18 cellular contexts compared by ENCODE assay signal in genomic region chr12:91273542-91273941, GRCh38.
DNase-seq lines count a peak whose midpoint lies in the region; ATAC-seq, FAIRE-seq and TF ChIP-seq lines count a peak whose summit lies in the region.
"Had no signal": no experiment of that assay in that cellular context is flagged by ENCODE, and none has a peak within 500 bp of the region (broad histone marks: within the 10 kb centered on the region; RNA-seq: fewer than 3 reads in every experiment).

No MANE protein-coding gene starts in this region.

- H3K4me1 ChIP-seq in breast epithelium (no peaks in the 10 kb centered on the region), right cardiac atrium (ENCODE audit: control insufficient read depth, insufficient read depth, low read length) (peaks cover 1% of the 10 kb centered on the region), pancreas (peaks cover 11 to 29% (median 19%) of the 10 kb centered on the region in 3 donors)
- H3K4me1 ChIP-seq: BLaER1 treated with 17β-estradiol and CSF1 and Interleukin-3, amounts not matched to agents 10 nM and 100 nM had no signal

- H3K27ac ChIP-seq in breast epithelium: peak overlapping the region; percentile 63 to 64
- H3K27ac ChIP-seq in right cardiac atrium (ENCODE audit: low read length): peak overlapping the region; percentile 52
- peak overlapping the region in 2 of 4 donors; percentile 55 to 70 for H3K27ac ChIP-seq in pancreas
- H3K27ac ChIP-seq: 22Rv1; BLaER1 treated with 17β-estradiol and CSF1 and Interleukin-3, amounts not matched to agents 10 nM and 100 nM; GM23248; neutrophil had no signal

- H3K9me3 ChIP-seq in breast epithelium (no peaks in the 10 kb centered on the region), right cardiac atrium (ENCODE audit: control insufficient read depth, low read length) (no peaks in the 10 kb centered on the region), pancreas (no peaks in the 10 kb centered on the region)
- H3K9me3 ChIP-seq: BLaER1 treated with 17β-estradiol and CSF1 and Interleukin-3, amounts not matched to agents 10 nM and 100 nM; neutrophil; SK-N-SH had no signal

- POLR2A ChIA-PET in MCF 10A (lab: Yijun Ruan, JAX): no interaction called here

- no peaks in the 10 kb centered on the region for H3K36me3 Mint-ChIP-seq in MCF 10A (ENCODE audit: insufficient read depth, unreplicated experiment)

- DNase-seq in breast epithelium (ENCODE audit: low spot score in 2 of 2) (no peak), MCF 10A (ENCODE audit: unreplicated experiment) (no peak), right cardiac atrium (no peak), pancreas (peak in 1 of 6 donors; percentile 37), RPMI8226 (no peak), NCI-H510A treated with DMSO at 0.1 percent for 48 hours (lab: John Stamatoyannopoulos, UW) (no peak)
- DNase-seq: activated CD8-positive, alpha-beta T cell treated with anti-CD3 and anti-CD28 coated beads, Interleukin-2, amount 10 ng/mL, durations not matched to agents 7 days and 5 days; GM23248; hippocampal formation; NCI-H1105 treated with DMSO at 0.1 percent for 48 hours; NCI-H446; SK-N-SH had no signal

- no peaks in the 10 kb centered on the region for H3K9me3 Mint-ChIP-seq in MCF 10A (ENCODE audit: unreplicated experiment)

- intact Hi-C loops in breast epithelium (cut with DNase I; ENCODE audit: low total_unique reads) (no loop called here), MCF 10A (cut with micrococcal nuclease) (no loop called here), right cardiac atrium (cut with DNase I) (no loop called here), pancreas (cut with DNase I) (no loop called here)

- H3K27ac Mint-ChIP-seq in MCF 10A (ENCODE audit: low read depth, unreplicated experiment): no peak overlapping the region
- H3K27ac Mint-ChIP-seq: activated CD8-positive, alpha-beta T cell treated with anti-CD3 and anti-CD28 coated beads, Interleukin-2, amount 10 ng/mL, durations not matched to agents 7 days and 5 days had no signal

- H3K36me3 ChIP-seq in breast epithelium (no peaks in the 10 kb centered on the region), pancreas (no peaks in the 10 kb centered on the region)
- H3K36me3 ChIP-seq: BLaER1 treated with 17β-estradiol and CSF1 and Interleukin-3, amounts not matched to agents 10 nM and 100 nM; neutrophil had no signal

- TF ChIP-seq CTCF in breast epithelium (IDR thresholded peaks at IDR 0.05) (no peak), MCF 10A (IDR thresholded peaks at IDR 0.05; ENCODE audit: unreplicated experiment) (no peak), pancreas (IDR thresholded peaks at IDR 0.05) (no peak)

- H3K4me1 Mint-ChIP-seq in MCF 10A (ENCODE audit: insufficient read depth, unreplicated experiment): no peaks in the 10 kb centered on the region

- CTCF ChIA-PET in MCF 10A (lab: Yijun Ruan, JAX): no interaction called here

- 56% methylated on average over 5 of the region's 5 CpGs for WGBS in right cardiac atrium
- 47 to 54% methylated on average over 5 of the region's 5 CpGs for WGBS in pancreas, 2 donors

- no peak for FAIRE-seq in pancreas (lab: Jason Lieb, UNC)
- FAIRE-seq: endometrium had no signal

- peak; percentile 66 to 73 for ATAC-seq in right cardiac atrium
- peak; percentile 47 to 83 (median 70) for ATAC-seq in pancreas
- no peak for ATAC-seq in HG02763 (IDR thresholded peaks at IDR 0.05; ENCODE audit: unreplicated experiment)
- ATAC-seq in HG03354 (IDR thresholded peaks at IDR 0.05; ENCODE audit: poor library complexity, severe bottlenecking, unreplicated experiment): no peak
- ATAC-seq: activated CD8-positive, alpha-beta T cell treated with anti-CD3 and anti-CD28 coated beads, Interleukin-2, amount 10 ng/mL, durations not matched to agents 7 days and 5 days had no signal

- BruUV-seq in MCF 10A (replicated peaks; lab: Mats Ljungman, UMichigan): no TSS peak

- H3K27me3 ChIP-seq in breast epithelium (no peaks in the 10 kb centered on the region), right cardiac atrium (ENCODE audit: control insufficient read depth, insufficient read depth) (no peaks in the 10 kb centered on the region), pancreas (no peaks in the 10 kb centered on the region)
- H3K27me3 ChIP-seq: BLaER1 treated with 17β-estradiol and CSF1 and Interleukin-3, amounts not matched to agents 10 nM and 100 nM; neutrophil had no signal

- peaks cover 85% of the 10 kb centered on the region for H3K27me3 Mint-ChIP-seq in MCF 10A (ENCODE audit: insufficient read depth, unreplicated experiment)

- TF ChIP-seq POLR2A in breast epithelium (IDR thresholded peaks at IDR 0.05): no peak

- H3K4me3 Mint-ChIP-seq in MCF 10A (ENCODE audit: unreplicated experiment): no peak overlapping the region
- H3K4me3 Mint-ChIP-seq: activated CD8-positive, alpha-beta T cell treated with anti-CD3 and anti-CD28 coated beads, Interleukin-2, amount 10 ng/mL, durations not matched to agents 7 days and 5 days had no signal

- H3K4me3 ChIP-seq in breast epithelium (no peak overlapping the region), right cardiac atrium (ENCODE audit: low read length) (no peak overlapping the region), pancreas (no peak overlapping the region)
- H3K4me3 ChIP-seq: BLaER1 treated with 17β-estradiol and CSF1 and Interleukin-3, amounts not matched to agents 10 nM and 100 nM; GM23248 had no signal

Comparison
In these comparisons a context has a peak if more than half of its experiments do, and no peak if none do; other contexts are left out.
1. ATAC-seq: peak in right cardiac atrium (2 of 2) and pancreas (4 of 4); none in HG02763 (single experiment) and HG03354 (single experiment).